ENCODE assay signal across 15 cellular contexts in the genomic region with DNA sequence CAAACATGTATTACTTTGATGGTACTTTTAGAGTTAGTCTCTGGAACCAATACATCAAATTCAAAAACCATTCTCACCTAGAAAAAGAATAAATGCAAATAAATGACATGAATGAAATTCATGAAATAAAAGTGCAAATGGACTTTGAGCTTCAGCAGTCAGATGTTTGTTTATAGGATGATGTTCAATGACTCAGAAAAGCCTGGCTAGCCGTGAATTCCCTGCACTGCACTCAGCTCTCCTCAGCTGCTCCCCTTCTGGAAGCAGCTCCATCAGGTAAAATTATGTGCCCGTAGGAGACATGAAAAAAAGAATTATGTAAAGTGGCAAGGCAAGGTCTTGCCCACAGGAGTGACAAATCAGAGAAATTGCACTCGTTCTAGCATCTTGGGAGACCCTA.
DNase-seq lines count a peak whose midpoint lies in the region; ATAC-seq, FAIRE-seq and TF ChIP-seq lines count a peak whose summit lies in the region.
"Had no signal": no experiment of that assay in that cellular context is flagged by ENCODE, and none has a peak within 500 bp of the region (broad histone marks: within the 10 kb centered on the region; RNA-seq: fewer than 3 reads in every experiment).

No MANE protein-coding gene starts in this region.

- no peak overlapping the region for H4K5ac ChIP-seq in H9 (ENCODE audit: insufficient read length, low read depth, low read length)

- no peak overlapping the region for H3K56ac ChIP-seq in H9 (ENCODE audit: insufficient read length, low read depth, low read length)

- no peak overlapping the region for H2BK12ac ChIP-seq in H9 (ENCODE audit: insufficient read length, low read depth, low read length)

- H4K20me1 ChIP-seq in HepG2 (ENCODE audit: insufficient read depth, low read length) = no peaks in the 10 kb centered on the region
- no peaks in the 10 kb centered on the region for H4K20me1 ChIP-seq in H9 (ENCODE audit: control insufficient read depth, insufficient read depth, insufficient read length)

- no peak overlapping the region for H3K18ac ChIP-seq in H9 (ENCODE audit: insufficient read length, low read depth, low read length)

- H2BK15ac ChIP-seq in H9 (ENCODE audit: low read depth, low read length) = no peak overlapping the region

- TF ChIP-seq EP300 in HepG2 (IDR thresholded peaks at IDR 0.05; ENCODE audit: low read depth in 2 of 2, low read length in 2 of 2) (no peak), HepG2 (CRISPR knock-in tag; IDR thresholded peaks at IDR 0.05; ENCODE audit: borderline replicate concordance) (no peak)

- H2BK120ac ChIP-seq in H9 (ENCODE audit: low read depth, low read length, poor library complexity, severe bottlenecking) = no peak overlapping the region

- H3K9ac ChIP-seq in HepG2 (ENCODE audit: insufficient read depth, low read depth, low read length) (no peak overlapping the region), H9 (ENCODE audit: extremely low read depth, insufficient read length, low read length) (no peak overlapping the region)

- H2AK5ac ChIP-seq in H9 (ENCODE audit: insufficient read length, low read length) = no peak overlapping the region

- no peak overlapping the region for H3T11ph ChIP-seq in H9 (ENCODE audit: low read length)

- no peak overlapping the region for H4K8ac ChIP-seq in H9 (replicated peaks; ENCODE audit: insufficient read length, low read depth, low read length)

- H3K4me3 ChIP-seq in HepG2 (replicated peaks in 1 of 3; ENCODE audit: insufficient read depth in 1 of 3, low read depth in 2 of 3, low read length in 3 of 3) (no peak overlapping the region), right lobe of liver (no peak overlapping the region), fibroblast of villous mesenchyme (ENCODE audit: low read depth, low read length) (no peak overlapping the region)
- H3K4me3 ChIP-seq: esophagus squamous epithelium, skin epidermis had no signal

- no peak overlapping the region for H2BK5ac ChIP-seq in H9 (ENCODE audit: insufficient read length, low read length)

- no peaks in the 10 kb centered on the region for H3K79me1 ChIP-seq in H9 (ENCODE audit: insufficient read depth, low read depth, low read length, poor library complexity, severe bottlenecking)

- no peak overlapping the region for H4K91ac ChIP-seq in H9 (ENCODE audit: insufficient read length, low read depth, low read length)

- peaks cover 68% of the 10 kb centered on the region for H3K9me3 ChIP-seq in HepG2 (ENCODE audit: low read length)
- H3K9me3 ChIP-seq in right lobe of liver = no peaks in the 10 kb centered on the region
- no peaks in the 10 kb centered on the region for H3K9me3 ChIP-seq in H9 (ENCODE audit: control insufficient read depth, low read depth, low read length)
- H3K9me3 ChIP-seq: esophagus squamous epithelium, neutrophil had no signal

- TF ChIP-seq CTCF in HepG2 (CRISPR knock-in tag; IDR thresholded peaks at IDR 0.05) (no peak), right lobe of liver (IDR thresholded peaks at IDR 0.05) (no peak), fibroblast of villous mesenchyme (IDR thresholded peaks at IDR 0.05; ENCODE audit: insufficient read depth, low read depth, low read length) (no peak), H9 (conservative IDR thresholded peaks at IDR 0.05) (no peak)

- H3K4me2 ChIP-seq in HepG2 (ENCODE audit: low read depth, low read length) = no peak overlapping the region
- no peak overlapping the region for H3K4me2 ChIP-seq in H9 (ENCODE audit: insufficient read depth, insufficient read length, low read length)

- no peaks in the 10 kb centered on the region for H3K27me3 Mint-ChIP-seq in H9 (ENCODE audit: low read depth)
- H3K27me3 Mint-ChIP-seq: activated naive CD4-positive, alpha-beta T cell treated with anti-CD3 and anti-CD28 coated beads, Interleukin-2, amount 50 U/mL, for 24 hours; memory B cell; T-cell had no signal

- H3K36me3 ChIP-seq in HepG2 (replicated peaks in 1 of 2; ENCODE audit: control insufficient read depth in 1 of 2, insufficient read depth in 2 of 2, low read length in 2 of 2) (no peaks in the 10 kb centered on the region), right lobe of liver (no peaks in the 10 kb centered on the region)
- H3K36me3 ChIP-seq: esophagus squamous epithelium, neutrophil had no signal

- H2AFZ ChIP-seq in HepG2 (ENCODE audit: low read length) (no peak overlapping the region), H9 (ENCODE audit: low read length) (no peak overlapping the region)

- H3K4me1 ChIP-seq in HepG2 (ENCODE audit: insufficient read depth, low read length) (no peaks in the 10 kb centered on the region), right lobe of liver (no peaks in the 10 kb centered on the region), H9 (ENCODE audit: insufficient read depth, low read length) (no peaks in the 10 kb centered on the region)
- H3K4me1 ChIP-seq: esophagus squamous epithelium had no signal

- H3K4me3 Mint-ChIP-seq in H9 = no peak overlapping the region
- H3K4me3 Mint-ChIP-seq: activated naive CD4-positive, alpha-beta T cell treated with anti-CD3 and anti-CD28 coated beads, Interleukin-2, amount 50 U/mL, for 24 hours; memory B cell; T-cell had no signal

- no TSS peak for BruUV-seq in HepG2 (replicated peaks; lab: Mats Ljungman, UMichigan)

- no peak overlapping the region for H3K23ac ChIP-seq in H9 (ENCODE audit: insufficient read length, low read depth, low read length)

- in situ Hi-C loops in HepG2 (cut with HindIII; ENCODE audit: extremely low pct_ligation_motif_present, low pct_unique_long_range_greater_than_20kb) = no loop called here

- intact Hi-C loops in HepG2 (cut with micrococcal nuclease; ENCODE audit: unreplicated experiment) (no loop called here), right lobe of liver (cut with DNase I) (no loop called here)

- TF ChIP-seq RAD21 in HepG2 (CRISPR knock-in tag; IDR thresholded peaks at IDR 0.05) = no peak

- no peak for FAIRE-seq in HepG2 (lab: Jason Lieb, UNC)

- peaks cover 3 to 5% of the 10 kb centered on the region in 2 experiments; a peak in 3 of 4 replicates for H3K4me1 Mint-ChIP-seq in H9
- H3K4me1 Mint-ChIP-seq: activated naive CD4-positive, alpha-beta T cell treated with anti-CD3 and anti-CD28 coated beads, Interleukin-2, amount 50 U/mL, for 24 hours; T-cell had no signal

- WGBS in HepG2 (ENCODE audit: low lambda C conversion rate) = 8% methylated on average over 3 of the region's 3 CpGs
- 40% methylated on average over 3 of the region's 3 CpGs for WGBS in right lobe of liver (ENCODE audit: insufficient coverage, low coverage, low lambda C conversion rate, missing lambda C conversion rate)
- WGBS in H9 (ENCODE audit: extremely low coverage, insufficient read length, low lambda C conversion rate) = no CpG with 5 or more reads among the region's 3 CpGs

- H3K79me2 ChIP-seq in HepG2 (ENCODE audit: insufficient read depth, low read length) (no peaks in the 10 kb centered on the region), H9 (ENCODE audit: insufficient read depth, low read length) (no peaks in the 10 kb centered on the region)

- H2BK20ac ChIP-seq in H9 (ENCODE audit: low read depth, low read length, poor library complexity, severe bottlenecking) = no peak overlapping the region

- H3K9me3 Mint-ChIP-seq in H9 = no peaks in the 10 kb centered on the region

- H3K27me3 ChIP-seq in HepG2 (ENCODE audit: control insufficient read depth in 1 of 2, insufficient read depth in 2 of 2, low read length in 2 of 2) (no peaks in the 10 kb centered on the region), right lobe of liver (no peaks in the 10 kb centered on the region), H9 (ENCODE audit: insufficient read depth, low read length) (no peaks in the 10 kb centered on the region)
- H3K27me3 ChIP-seq: esophagus squamous epithelium, neutrophil had no signal

- H3K4ac ChIP-seq in H9 (ENCODE audit: low read depth, low read length) = no peak overlapping the region

- H3K27ac Mint-ChIP-seq in H9 = no peak overlapping the region
- H3K27ac Mint-ChIP-seq: activated naive CD4-positive, alpha-beta T cell treated with anti-CD3 and anti-CD28 coated beads, Interleukin-2, amount 50 U/mL, for 24 hours; memory B cell; T-cell had no signal

- CTCF ChIA-PET in HepG2 (lab: Yijun Ruan, JAX; ENCODE audit: low intra/inter-chr PET ratio, low total read pairs) = no interaction called here

- POLR2A ChIA-PET in HepG2 (lab: Yijun Ruan, JAX) = no interaction called here

- H3K23me2 ChIP-seq in H9 (ENCODE audit: insufficient read length, low read depth, low read length, poor library complexity, severe bottlenecking) = no peaks in the 10 kb centered on the region

- DNase-seq in HepG2 (ENCODE audit: low spot score) (peak; percentile 0), right lobe of liver (no peak), SW480 (ENCODE audit: low spot score) (peak; percentile 22), fibroblast of villous mesenchyme (ENCODE audit: low read depth) (peak; percentile 37), H9 (no peak), middle frontal gyrus (ENCODE audit: extremely low spot score, low spot score) (no peak), germinal center (ENCODE audit: low spot score) (no peak)
- DNase-seq: esophagus squamous epithelium, T-cell had no signal

- no peaks in the 10 kb centered on the region for H3K36me3 Mint-ChIP-seq in H9 (ENCODE audit: insufficient read depth in 1 of 3, low read depth in 3 of 3)
- H3K36me3 Mint-ChIP-seq: activated naive CD4-positive, alpha-beta T cell treated with anti-CD3 and anti-CD28 coated beads, Interleukin-2, amount 50 U/mL, for 24 hours; memory B cell; T-cell had no signal

- H3K27ac ChIP-seq in HepG2 (ENCODE audit: extremely low read length, insufficient read depth, low read length) = no peak overlapping the region
- no peak overlapping the region for H3K27ac ChIP-seq in right lobe of liver
- H3K27ac ChIP-seq in H9 (ENCODE audit: insufficient read length, low read depth, low read length) = no peak overlapping the region
- H3K27ac ChIP-seq: esophagus squamous epithelium, neutrophil, skin epidermis had no signal

- no peak overlapping the region for H3K14ac ChIP-seq in H9 (ENCODE audit: insufficient read depth, low read length)

- TF ChIP-seq POLR2A in HepG2 (IDR thresholded peaks at IDR 0.05; ENCODE audit: insufficient read depth in 1 of 2, low read depth in 2 of 2, low read length in 2 of 2) (no peak), right lobe of liver (IDR thresholded peaks at IDR 0.05) (no peak)

- ATAC-seq in HepG2 = no peak
- no peak for ATAC-seq in right lobe of liver
- ATAC-seq in HG02610 (IDR thresholded peaks at IDR 0.05; ENCODE audit: unreplicated experiment) = no peak
- ATAC-seq: activated CD4-positive, CD25-positive, alpha-beta regulatory T cell treated with anti-CD3 and anti-CD28 coated beads, Interleukin-2, amount 50 U/mL, for 24 hours; T-cell had no signal

TF ChIP-seq in HepG2, 621 proteins besides CTCF, POLR2A, EP300 and RAD21 (continues in another document):
- TF ChIP-seq KLF15 (CRISPR knock-in tag; IDR thresholded peaks at IDR 0.05; ENCODE audit: borderline replicate concordance) (no peak), ZNF235 (CRISPR knock-in tag; IDR thresholded peaks at IDR 0.05; ENCODE audit: borderline replicate concordance) (no peak)
- TF ChIP-seq, protein P1, sequence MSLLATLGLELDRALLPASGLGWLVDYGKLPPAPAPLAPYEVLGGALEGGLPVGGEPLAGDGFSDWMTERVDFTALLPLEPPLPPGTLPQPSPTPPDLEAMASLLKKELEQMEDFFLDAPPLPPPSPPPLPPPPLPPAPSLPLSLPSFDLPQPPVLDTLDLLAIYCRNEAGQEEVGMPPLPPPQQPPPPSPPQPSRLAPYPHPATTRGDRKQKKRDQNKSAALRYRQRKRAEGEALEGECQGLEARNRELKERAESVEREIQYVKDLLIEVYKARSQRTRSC (CRISPR knock-in tag; IDR thresholded peaks at IDR 0.05; ENCODE audit: low read depth) = no peak

Comparison
In these comparisons a context has a peak if more than half of its experiments do, and no peak if none do; other contexts are left out.
1. DNase-seq: peak in HepG2 (single experiment), SW480 (single experiment) and fibroblast of villous mesenchyme (single experiment); none in right lobe of liver (0 of 3), H9 (single experiment), middle frontal gyrus (single experiment) and germinal center (single experiment).